In the genomic region with DNA sequence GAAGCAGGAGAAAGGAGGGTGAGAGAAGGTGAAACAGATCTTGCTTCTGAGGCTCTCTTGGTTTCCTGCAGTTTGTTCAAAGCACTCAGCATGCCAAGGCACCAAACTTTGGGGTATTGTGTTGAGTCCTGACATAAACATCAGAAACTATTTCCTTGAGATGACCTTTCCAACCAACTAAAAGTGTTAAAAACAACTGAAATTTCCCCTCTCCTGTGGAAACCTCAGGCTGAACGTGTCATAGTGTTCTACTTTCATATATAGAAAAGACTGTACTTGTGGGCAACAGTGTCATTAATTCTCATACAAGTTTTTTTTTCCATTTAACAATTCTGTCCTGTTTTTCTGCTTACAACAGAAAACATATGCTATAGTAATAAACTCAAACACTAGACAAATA, we compare ENCODE assay signal across 1 cellular context.
TF ChIP-seq lines count a peak whose summit lies in the region.

No MANE protein-coding gene starts in this region.

TF ChIP-seq in K562, 482 proteins besides CTCF, POLR2A, EP300 and RAD21 (continued from another document):
- TF ChIP-seq MEF2D (tag; conservative IDR thresholded peaks at IDR 0.05; ENCODE audit: low read depth) (no peak), KHSRP (IDR thresholded peaks at IDR 0.05) (no peak), HDAC3 (IDR thresholded peaks at IDR 0.05; ENCODE audit: borderline replicate concordance, partially characterized antibody) (no peak), CBX5 (IDR thresholded peaks at IDR 0.05; ENCODE audit: borderline replicate concordance, low read depth) (no peak), POLR3A (IDR thresholded peaks at IDR 0.05; ENCODE audit: borderline replicate concordance, extremely low read depth, insufficient read depth, insufficient read length) (no peak), NRF1 (conservative IDR thresholded peaks at IDR 0.05 in 1 of 2, IDR thresholded peaks at IDR 0.05 in 1 of 2) (no peak), ZNF124 (CRISPR knock-in tag; IDR thresholded peaks at IDR 0.05) (no peak), NCOR1 (IDR thresholded peaks at IDR 0.05) (no peak), MTA2 (IDR thresholded peaks at IDR 0.05; ENCODE audit: low read depth) (no peak), ZFP36 (IDR thresholded peaks at IDR 0.05; ENCODE audit: low read depth, low read length, partially characterized antibody) (no peak), GABPA (tag; conservative IDR thresholded peaks at IDR 0.05; ENCODE audit: low read depth) (no peak), BRCA1 (IDR thresholded peaks at IDR 0.05) (no peak), BRCA1 (CRISPR knock-in tag; IDR thresholded peaks at IDR 0.05) (no peak), ILK (tag; IDR thresholded peaks at IDR 0.05; ENCODE audit: borderline replicate concordance, low read depth) (no peak), CAMTA2 (CRISPR knock-in tag; conservative IDR thresholded peaks at IDR 0.05) (no peak), ZNF133 (CRISPR knock-in tag; IDR thresholded peaks at IDR 0.05) (no peak), STAT5B (CRISPR knock-in tag; IDR thresholded peaks at IDR 0.05) (no peak)
